In the genomic region with DNA sequence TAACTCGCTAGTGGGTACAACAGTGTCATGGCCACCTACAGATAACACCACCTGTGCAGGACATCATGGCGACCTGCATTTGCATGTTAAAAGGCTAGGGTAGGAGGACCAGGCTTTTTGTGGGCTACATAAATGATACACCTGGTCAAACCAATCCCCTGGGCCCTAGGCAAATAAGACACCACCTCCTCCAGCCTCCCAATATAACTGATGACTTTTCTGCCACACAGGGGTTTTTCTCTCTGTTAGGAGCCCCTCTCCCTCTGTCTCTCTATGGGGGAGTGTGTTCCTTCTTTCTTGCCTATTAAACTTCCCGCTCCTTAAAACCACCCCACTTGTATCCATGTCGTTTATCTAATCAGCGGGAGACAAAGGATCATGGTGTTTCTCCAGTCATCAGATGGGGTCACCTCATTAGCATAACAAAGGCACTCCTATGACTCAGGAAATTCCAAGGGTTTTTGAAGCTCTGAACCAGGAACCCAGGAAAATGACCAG, we compare ENCODE assay signal across 2 cellular contexts.
TF ChIP-seq lines count a peak whose summit lies in the region.

No MANE protein-coding gene starts in this region.

TF ChIP-seq in HEK293, 187 proteins besides CTCF, POLR2A, EP300 and RAD21:
- no peak for TF ChIP-seq ZEB2 (tag by site-specific recombination; IDR thresholded peaks at IDR 0.05)
- TF ChIP-seq ZNF426 (tag by site-specific recombination; IDR thresholded peaks at IDR 0.05), result no peak
- TF ChIP-seq EGR2 (tag by site-specific recombination; IDR thresholded peaks at IDR 0.05; ENCODE audit: low read depth), result no peak
- TF ChIP-seq ZNF626 (tag by site-specific recombination; IDR thresholded peaks at IDR 0.05), result no peak
- TF ChIP-seq ZIC2 (tag by site-specific recombination; IDR thresholded peaks at IDR 0.05), result peak; percentile 37
- no peak for TF ChIP-seq ZBTB48 (tag by site-specific recombination; IDR thresholded peaks at IDR 0.05)
- TF ChIP-seq IKZF3 (tag by site-specific recombination; IDR thresholded peaks at IDR 0.05), result no peak

TF ChIP-seq in K562, 482 proteins besides CTCF, POLR2A, EP300 and RAD21:
- TF ChIP-seq DPF2 (IDR thresholded peaks at IDR 0.05) (no peak), ASH1L (IDR thresholded peaks at IDR 0.05; ENCODE audit: borderline replicate concordance, low read depth, partially characterized antibody) (no peak), NFE2 (IDR thresholded peaks at IDR 0.05; ENCODE audit: low read depth) (peak; percentile 16; the same call in 1 of the 2 replicates), SOX6 (IDR thresholded peaks at IDR 0.05) (peak; percentile 79), ELF4 (CRISPR knock-in tag; IDR thresholded peaks at IDR 0.05) (no peak), TCFL5 (CRISPR knock-in tag; conservative IDR thresholded peaks at IDR 0.05) (no peak), PHB2 (IDR thresholded peaks at IDR 0.05; ENCODE audit: low read depth) (no peak), ARID3B (CRISPR knock-in tag; IDR thresholded peaks at IDR 0.05; ENCODE audit: borderline replicate concordance) (no peak), C11orf30 (IDR thresholded peaks at IDR 0.05; ENCODE audit: low read depth) (0 out of 2 replicates have a peak, but pooled peaks have one; percentile 20), YY1 (IDR thresholded peaks at IDR 0.05; ENCODE audit: borderline replicate concordance in 1 of 3, control insufficient read depth in 1 of 3, extremely low read depth in 1 of 3, insufficient read depth in 3 of 3, insufficient read length in 1 of 3, insufficient replicate concordance in 2 of 3, low read depth in 1 of 3, low read length in 2 of 3) (no peak), ZNF224 (CRISPR knock-in tag; IDR thresholded peaks at IDR 0.05) (no peak), ZNF316 (IDR thresholded peaks at IDR 0.05) (0 out of 2 replicates have a peak, but pooled peaks have one; percentile 7), BCL6 (CRISPR knock-in tag; IDR thresholded peaks at IDR 0.05) (no peak), ZNF146 (CRISPR knock-in tag; IDR thresholded peaks at IDR 0.05; ENCODE audit: unreplicated experiment) (no peak), NR2F6 (CRISPR knock-in tag; IDR thresholded peaks at IDR 0.05) (no peak), GABPA (tag; conservative IDR thresholded peaks at IDR 0.05; ENCODE audit: low read depth) (no peak), ZBTB26 (CRISPR knock-in tag; IDR thresholded peaks at IDR 0.05) (no peak), KAT7 (CRISPR knock-in tag; IDR thresholded peaks at IDR 0.05; ENCODE audit: borderline replicate concordance) (no peak), ZNF3 (CRISPR knock-in tag; IDR thresholded peaks at IDR 0.05) (no peak), JUN (IDR thresholded peaks at IDR 0.05; ENCODE audit: borderline replicate concordance, low read depth, low read length) (no peak), JUN (CRISPR knock-in tag; IDR thresholded peaks at IDR 0.05; ENCODE audit: borderline replicate concordance) (no peak), ELF2 (CRISPR knock-in tag; IDR thresholded peaks at IDR 0.05) (no peak), ZNF232 (CRISPR knock-in tag; IDR thresholded peaks at IDR 0.05) (no peak), JUNB (CRISPR knock-in tag; conservative IDR thresholded peaks at IDR 0.05) (no peak), SRSF3 (IDR thresholded peaks at IDR 0.05; ENCODE audit: insufficient read depth, low read length) (no peak), FOXA3 (CRISPR knock-in tag; conservative IDR thresholded peaks at IDR 0.05 in 1 of 2, IDR thresholded peaks at IDR 0.05 in 1 of 2) (no peak), ZNF436 (CRISPR knock-in tag; IDR thresholded peaks at IDR 0.05) (no peak), MAFG (tag; conservative IDR thresholded peaks at IDR 0.05) (0 out of 2 replicates have a peak, but pooled peaks have one; percentile 15), ZNF274 (IDR thresholded peaks at IDR 0.05; ENCODE audit: borderline replicate concordance, low read depth, low read length) (no peak), SLC30A9 (CRISPR knock-in tag; IDR thresholded peaks at IDR 0.05) (no peak), ZNF583 (CRISPR knock-in tag; IDR thresholded peaks at IDR 0.05) (no peak), TEAD1 (CRISPR knock-in tag; IDR thresholded peaks at IDR 0.05) (no peak), HLTF (IDR thresholded peaks at IDR 0.05) (no peak)
- TF ChIP-seq, protein P1, sequence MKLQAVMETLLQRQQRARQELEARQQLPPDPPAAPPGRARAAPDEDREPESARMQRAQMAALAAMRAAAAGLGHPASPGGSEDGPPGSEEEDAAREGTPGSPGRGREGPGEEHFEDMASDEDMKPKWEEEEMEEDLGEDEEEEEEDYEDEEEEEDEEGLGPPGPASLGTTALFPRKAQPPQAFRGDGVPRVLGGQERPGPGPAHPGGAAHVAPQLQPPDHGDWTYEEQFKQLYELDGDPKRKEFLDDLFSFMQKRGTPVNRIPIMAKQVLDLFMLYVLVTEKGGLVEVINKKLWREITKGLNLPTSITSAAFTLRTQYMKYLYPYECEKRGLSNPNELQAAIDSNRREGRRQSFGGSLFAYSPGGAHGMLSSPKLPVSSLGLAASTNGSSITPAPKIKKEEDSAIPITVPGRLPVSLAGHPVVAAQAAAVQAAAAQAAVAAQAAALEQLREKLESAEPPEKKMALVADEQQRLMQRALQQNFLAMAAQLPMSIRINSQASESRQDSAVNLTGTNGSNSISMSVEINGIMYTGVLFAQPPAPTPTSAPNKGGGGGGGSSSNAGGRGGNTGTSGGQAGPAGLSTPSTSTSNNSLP (IDR thresholded peaks at IDR 0.05; ENCODE audit: borderline replicate concordance, low read depth, low read length), result no peak
- TF ChIP-seq, protein P2, sequence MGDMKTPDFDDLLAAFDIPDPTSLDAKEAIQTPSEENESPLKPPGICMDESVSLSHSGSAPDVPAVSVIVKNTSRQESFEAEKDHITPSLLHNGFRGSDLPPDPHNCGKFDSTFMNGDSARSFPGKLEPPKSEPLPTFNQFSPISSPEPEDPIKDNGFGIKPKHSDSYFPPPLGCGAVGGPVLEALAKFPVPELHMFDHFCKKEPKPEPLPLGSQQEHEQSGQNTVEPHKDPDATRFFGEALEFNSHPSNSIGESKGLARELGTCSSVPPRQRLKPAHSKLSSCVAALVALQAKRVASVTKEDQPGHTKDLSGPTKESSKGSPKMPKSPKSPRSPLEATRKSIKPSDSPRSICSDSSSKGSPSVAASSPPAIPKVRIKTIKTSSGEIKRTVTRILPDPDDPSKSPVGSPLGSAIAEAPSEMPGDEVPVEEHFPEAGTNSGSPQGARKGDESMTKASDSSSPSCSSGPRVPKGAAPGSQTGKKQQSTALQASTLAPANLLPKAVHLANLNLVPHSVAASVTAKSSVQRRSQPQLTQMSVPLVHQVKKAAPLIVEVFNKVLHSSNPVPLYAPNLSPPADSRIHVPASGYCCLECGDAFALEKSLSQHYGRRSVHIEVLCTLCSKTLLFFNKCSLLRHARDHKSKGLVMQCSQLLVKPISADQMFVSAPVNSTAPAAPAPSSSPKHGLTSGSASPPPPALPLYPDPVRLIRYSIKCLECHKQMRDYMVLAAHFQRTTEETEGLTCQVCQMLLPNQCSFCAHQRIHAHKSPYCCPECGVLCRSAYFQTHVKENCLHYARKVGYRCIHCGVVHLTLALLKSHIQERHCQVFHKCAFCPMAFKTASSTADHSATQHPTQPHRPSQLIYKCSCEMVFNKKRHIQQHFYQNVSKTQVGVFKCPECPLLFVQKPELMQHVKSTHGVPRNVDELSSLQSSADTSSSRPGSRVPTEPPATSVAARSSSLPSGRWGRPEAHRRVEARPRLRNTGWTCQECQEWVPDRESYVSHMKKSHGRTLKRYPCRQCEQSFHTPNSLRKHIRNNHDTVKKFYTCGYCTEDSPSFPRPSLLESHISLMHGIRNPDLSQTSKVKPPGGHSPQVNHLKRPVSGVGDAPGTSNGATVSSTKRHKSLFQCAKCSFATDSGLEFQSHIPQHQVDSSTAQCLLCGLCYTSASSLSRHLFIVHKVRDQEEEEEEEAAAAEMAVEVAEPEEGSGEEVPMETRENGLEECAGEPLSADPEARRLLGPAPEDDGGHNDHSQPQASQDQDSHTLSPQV (IDR thresholded peaks at IDR 0.05), result 0 out of 2 replicates have a peak, but pooled peaks have one; percentile 19
